8 cellular contexts compared by ENCODE assay signal in genomic region chr10:14478201-14478600, GRCh38.
"Had no signal": no experiment of that assay in that cellular context is flagged by ENCODE, and none has a peak within 500 bp of the region (broad histone marks: within the 10 kb centered on the region; RNA-seq: fewer than 3 reads in every experiment).

No MANE protein-coding gene starts in this region.

- DNase-seq: activated CD4-positive, alpha-beta memory T cell treated with anti-CD3 and anti-CD28 coated beads, Interleukin-2, amount 10 ng/mL, durations not matched to agents 7 days and 5 days; activated CD8-positive, alpha-beta memory T cell treated with anti-CD3 and anti-CD28 coated beads, Interleukin-2, amount 50 U/mL, for 48 hours; activated naive CD4-positive, alpha-beta T cell; central memory CD4-positive, alpha-beta T cell; effector memory CD4-positive, alpha-beta T cell had no signal

- H3K27ac Mint-ChIP-seq: activated CD4-positive, alpha-beta memory T cell treated with anti-CD3 and anti-CD28 coated beads, Interleukin-2, amount 10 ng/mL, durations not matched to agents 7 days and 5 days had no signal

- H3K9me3 Mint-ChIP-seq: activated CD4-positive, alpha-beta memory T cell treated with anti-CD3 and anti-CD28 coated beads, Interleukin-2, amount 10 ng/mL, durations not matched to agents 7 days and 5 days had no signal

- H3K27ac ChIP-seq: parathyroid adenoma, skin epidermis had no signal

- H3K4me3 ChIP-seq: skin epidermis had no signal

- H3K4me3 Mint-ChIP-seq: activated CD4-positive, alpha-beta memory T cell treated with anti-CD3 and anti-CD28 coated beads, Interleukin-2, amount 10 ng/mL, durations not matched to agents 7 days and 5 days; nephron progenitor cell had no signal

- H3K4me1 Mint-ChIP-seq: activated CD4-positive, alpha-beta memory T cell treated with anti-CD3 and anti-CD28 coated beads, Interleukin-2, amount 10 ng/mL, durations not matched to agents 7 days and 5 days had no signal
